ENCODE assay signal across 1 cellular context in genomic region chr5:127988149-127988755, GRCh38.
A peak's percentile ranks its signal among the peaks of the same experiment; 100 is the strongest.
TF ChIP-seq lines count a peak whose summit lies in the region.

No MANE protein-coding gene starts in this region.

TF ChIP-seq in Ishikawa, 13 proteins besides CTCF, POLR2A, EP300 and RAD21 (continued from another document):
- TF ChIP-seq, protein P1, sequence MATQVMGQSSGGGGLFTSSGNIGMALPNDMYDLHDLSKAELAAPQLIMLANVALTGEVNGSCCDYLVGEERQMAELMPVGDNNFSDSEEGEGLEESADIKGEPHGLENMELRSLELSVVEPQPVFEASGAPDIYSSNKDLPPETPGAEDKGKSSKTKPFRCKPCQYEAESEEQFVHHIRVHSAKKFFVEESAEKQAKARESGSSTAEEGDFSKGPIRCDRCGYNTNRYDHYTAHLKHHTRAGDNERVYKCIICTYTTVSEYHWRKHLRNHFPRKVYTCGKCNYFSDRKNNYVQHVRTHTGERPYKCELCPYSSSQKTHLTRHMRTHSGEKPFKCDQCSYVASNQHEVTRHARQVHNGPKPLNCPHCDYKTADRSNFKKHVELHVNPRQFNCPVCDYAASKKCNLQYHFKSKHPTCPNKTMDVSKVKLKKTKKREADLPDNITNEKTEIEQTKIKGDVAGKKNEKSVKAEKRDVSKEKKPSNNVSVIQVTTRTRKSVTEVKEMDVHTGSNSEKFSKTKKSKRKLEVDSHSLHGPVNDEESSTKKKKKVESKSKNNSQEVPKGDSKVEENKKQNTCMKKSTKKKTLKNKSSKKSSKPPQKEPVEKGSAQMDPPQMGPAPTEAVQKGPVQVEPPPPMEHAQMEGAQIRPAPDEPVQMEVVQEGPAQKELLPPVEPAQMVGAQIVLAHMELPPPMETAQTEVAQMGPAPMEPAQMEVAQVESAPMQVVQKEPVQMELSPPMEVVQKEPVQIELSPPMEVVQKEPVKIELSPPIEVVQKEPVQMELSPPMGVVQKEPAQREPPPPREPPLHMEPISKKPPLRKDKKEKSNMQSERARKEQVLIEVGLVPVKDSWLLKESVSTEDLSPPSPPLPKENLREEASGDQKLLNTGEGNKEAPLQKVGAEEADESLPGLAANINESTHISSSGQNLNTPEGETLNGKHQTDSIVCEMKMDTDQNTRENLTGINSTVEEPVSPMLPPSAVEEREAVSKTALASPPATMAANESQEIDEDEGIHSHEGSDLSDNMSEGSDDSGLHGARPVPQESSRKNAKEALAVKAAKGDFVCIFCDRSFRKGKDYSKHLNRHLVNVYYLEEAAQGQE (IDR thresholded peaks at IDR 0.05; ENCODE audit: low read depth): no peak
- TF ChIP-seq YY1 (IDR thresholded peaks at IDR 0.05; ENCODE audit: low read depth) (0 out of 2 replicates have a peak, but pooled peaks have one; percentile 56), NFIC (IDR thresholded peaks at IDR 0.05) (peak; percentile 81), TEAD4 (IDR thresholded peaks at IDR 0.05) (peak; percentile 46; the same call in 1 of the 2 replicates), FOXM1 (IDR thresholded peaks at IDR 0.05; ENCODE audit: borderline replicate concordance, low read depth) (no peak), USF1 (IDR thresholded peaks at IDR 0.05) (no peak), TCF12 (IDR thresholded peaks at IDR 0.05; ENCODE audit: low read depth) (no peak), MAX (IDR thresholded peaks at IDR 0.05) (no peak), EGR1 (IDR thresholded peaks at IDR 0.05) (no peak), CEBPB (IDR thresholded peaks at IDR 0.05) (no peak), CREB1 (IDR thresholded peaks at IDR 0.05; ENCODE audit: low read depth) (no peak), ZBTB7A (IDR thresholded peaks at IDR 0.05; ENCODE audit: low read depth) (no peak)
TF ChIP-seq in Ishikawa: peak in this region for 3.
